Comparison of ENCODE assay signal across 1 cellular context in the genomic region with DNA sequence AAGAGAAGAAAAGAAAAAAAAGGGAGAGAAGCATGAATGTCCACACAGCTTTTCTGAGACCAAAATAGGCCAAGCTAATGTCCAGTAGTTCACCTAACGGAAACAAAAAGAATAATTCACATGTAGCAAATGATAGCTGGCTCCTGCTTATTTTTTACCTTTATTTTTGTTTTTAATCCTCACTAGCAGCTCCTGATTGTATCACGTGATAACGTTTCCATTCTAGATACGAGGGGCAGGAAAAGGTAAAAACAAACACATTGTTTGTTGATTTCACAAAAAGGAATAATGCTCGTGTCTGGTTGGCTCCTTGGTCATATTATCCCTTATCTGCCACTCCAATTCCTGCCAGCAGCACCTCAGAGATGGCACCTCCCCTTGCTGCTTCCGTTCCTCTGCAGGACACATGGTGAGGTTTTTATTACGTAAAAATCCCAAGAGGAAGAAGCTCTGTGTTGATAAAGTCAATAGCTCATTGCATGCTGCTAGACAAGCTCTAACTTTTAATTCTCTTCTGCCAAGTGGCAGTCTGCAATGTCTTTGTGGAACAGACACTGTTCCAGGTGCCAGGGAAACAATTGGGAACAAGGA.
TF ChIP-seq lines count a peak whose summit lies in the region.

No MANE protein-coding gene starts in this region.

TF ChIP-seq in K562, 482 proteins besides CTCF, POLR2A, EP300 and RAD21:
- no peak for TF ChIP-seq MCM5 (IDR thresholded peaks at IDR 0.05; ENCODE audit: low read depth)
- TF ChIP-seq NCOA6 (IDR thresholded peaks at IDR 0.05) = no peak
- TF ChIP-seq ZBED1 (IDR thresholded peaks at IDR 0.05) = no peak
- no peak for TF ChIP-seq TCF7 (IDR thresholded peaks at IDR 0.05; ENCODE audit: borderline replicate concordance)
- TF ChIP-seq RAD51 (IDR thresholded peaks at IDR 0.05; ENCODE audit: borderline replicate concordance, low read depth) = peak; percentile 60; the same call in 1 of the 2 replicates
- no peak for TF ChIP-seq TFAM (CRISPR knock-in tag; conservative IDR thresholded peaks at IDR 0.05)
- TF ChIP-seq, protein P1, sequence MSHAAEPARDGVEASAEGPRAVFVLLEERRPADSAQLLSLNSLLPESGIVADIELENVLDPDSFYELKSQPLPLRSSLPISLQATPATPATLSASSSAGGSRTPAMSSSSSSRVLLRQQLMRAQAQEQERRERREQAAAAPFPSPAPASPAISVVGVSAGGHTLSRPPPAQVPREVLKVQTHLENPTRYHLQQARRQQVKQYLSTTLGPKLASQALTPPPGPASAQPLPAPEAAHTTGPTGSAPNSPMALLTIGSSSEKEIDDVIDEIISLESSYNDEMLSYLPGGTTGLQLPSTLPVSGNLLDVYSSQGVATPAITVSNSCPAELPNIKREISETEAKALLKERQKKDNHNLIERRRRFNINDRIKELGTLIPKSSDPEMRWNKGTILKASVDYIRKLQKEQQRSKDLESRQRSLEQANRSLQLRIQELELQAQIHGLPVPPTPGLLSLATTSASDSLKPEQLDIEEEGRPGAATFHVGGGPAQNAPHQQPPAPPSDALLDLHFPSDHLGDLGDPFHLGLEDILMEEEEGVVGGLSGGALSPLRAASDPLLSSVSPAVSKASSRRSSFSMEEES (CRISPR knock-in tag; IDR thresholded peaks at IDR 0.05) = peak; percentile 95
- TF ChIP-seq ZNF668 (CRISPR knock-in tag; IDR thresholded peaks at IDR 0.05) = no peak
- TF ChIP-seq, protein P2, sequence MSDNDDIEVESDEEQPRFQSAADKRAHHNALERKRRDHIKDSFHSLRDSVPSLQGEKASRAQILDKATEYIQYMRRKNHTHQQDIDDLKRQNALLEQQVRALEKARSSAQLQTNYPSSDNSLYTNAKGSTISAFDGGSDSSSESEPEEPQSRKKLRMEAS (CRISPR knock-in tag; IDR thresholded peaks at IDR 0.05) = no peak
- no peak for TF ChIP-seq EP400 (IDR thresholded peaks at IDR 0.05)
- TF ChIP-seq ZNF239 (CRISPR knock-in tag; IDR thresholded peaks at IDR 0.05) = no peak
- TF ChIP-seq, protein P3, sequence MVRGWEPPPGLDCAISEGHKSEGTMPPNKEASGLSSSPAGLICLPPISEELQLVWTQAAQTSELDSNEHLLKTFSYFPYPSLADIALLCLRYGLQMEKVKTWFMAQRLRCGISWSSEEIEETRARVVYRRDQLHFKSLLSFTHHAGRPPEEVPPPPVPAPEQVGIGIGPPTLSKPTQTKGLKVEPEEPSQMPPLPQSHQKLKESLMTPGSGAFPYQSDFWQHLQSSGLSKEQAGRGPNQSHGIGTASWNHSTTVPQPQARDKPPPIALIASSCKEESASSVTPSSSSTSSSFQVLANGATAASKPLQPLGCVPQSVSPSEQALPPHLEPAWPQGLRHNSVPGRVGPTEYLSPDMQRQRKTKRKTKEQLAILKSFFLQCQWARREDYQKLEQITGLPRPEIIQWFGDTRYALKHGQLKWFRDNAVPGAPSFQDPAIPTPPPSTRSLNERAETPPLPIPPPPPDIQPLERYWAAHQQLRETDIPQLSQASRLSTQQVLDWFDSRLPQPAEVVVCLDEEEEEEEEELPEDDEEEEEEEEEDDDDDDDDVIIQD (CRISPR knock-in tag; IDR thresholded peaks at IDR 0.05) = no peak
- TF ChIP-seq NRF1 (conservative IDR thresholded peaks at IDR 0.05 in 1 of 2, IDR thresholded peaks at IDR 0.05 in 1 of 2) = no peak
- no peak for TF ChIP-seq DIDO1 (tag; IDR thresholded peaks at IDR 0.05; ENCODE audit: low read depth)
- TF ChIP-seq CBFA2T2 (conservative IDR thresholded peaks at IDR 0.05) = peak; percentile 28; the same call in 1 of the 2 replicates
- TF ChIP-seq JUN (IDR thresholded peaks at IDR 0.05; ENCODE audit: borderline replicate concordance, low read depth, low read length) = no peak
- no peak for TF ChIP-seq JUN (CRISPR knock-in tag; IDR thresholded peaks at IDR 0.05; ENCODE audit: borderline replicate concordance)
- no peak for TF ChIP-seq ZNF121 (CRISPR knock-in tag; conservative IDR thresholded peaks at IDR 0.05)
- TF ChIP-seq TOE1 (IDR thresholded peaks at IDR 0.05; ENCODE audit: borderline replicate concordance) = peak; percentile 29; the same call in 1 of the 2 replicates
- TF ChIP-seq TOE1 (CRISPR knock-in tag; IDR thresholded peaks at IDR 0.05; ENCODE audit: borderline replicate concordance, low read depth) = no peak
TF ChIP-seq in K562: peak in this region for 4.
